8 cellular contexts compared by ENCODE assay signal in genomic region chr19:47274891-47275865, GRCh38. TPM values are rescaled to one million over a fixed set of nuclear protein-coding genes. Genes with fewer than 3 reads are reported as not detected.
A peak's percentile ranks its signal among the peaks of the same experiment; 100 is the strongest.
DNase-seq lines count a peak whose midpoint lies in the region; ATAC-seq, FAIRE-seq and TF ChIP-seq lines count a peak whose summit lies in the region.

No MANE protein-coding gene starts in this region.

- BruUV-seq in K562 (replicated peaks; lab: Mats Ljungman, UMichigan) = no TSS peak

- peak overlapping the region; percentile 28; the same call in 1 of the 2 replicates for H3K4me3 ChIP-seq in Jurkat, Clone E6-1 (ENCODE audit: low read length)
- H3K4me3 ChIP-seq in K562 = peak overlapping the region; percentile 60
- peak overlapping the region; percentile 39 to 75 (median 54) for H3K4me3 ChIP-seq in subcutaneous abdominal adipose tissue (ENCODE audit: low read depth in 1 of 5, low read length in 5 of 5)

- H3K9ac ChIP-seq in K562 (ENCODE audit: insufficient read depth in 1 of 2, low read depth in 2 of 2, low read length in 2 of 2) (peak overlapping the region; percentile 54 to 95), subcutaneous abdominal adipose tissue (ENCODE audit: low read length in 5 of 5) (peak overlapping the region in 4 of 5 donors; percentile 17 to 39 (median 34))

- no peaks in the 10 kb centered on the region for H3K9me1 ChIP-seq in K562 (ENCODE audit: control insufficient read depth, insufficient read depth, low read length)

- peak; percentile 72 for DNase-seq in Right ventricle myocardium inferior (ENCODE audit: missing footprints)
- DNase-seq in left ventricle myocardium superior = no peak
- DNase-seq in Jurkat, Clone E6-1 (ENCODE audit: low read depth, low spot score) = no peak
- peak in 2 of 4 experiments; percentile 45 to 87 for DNase-seq in K562 (ENCODE audit: extremely low read depth in 1 of 4, low spot score in 3 of 4)
- peak; percentile 51 to 53 for DNase-seq in left colon

- 2% methylated on average over 62 of the region's 83 CpGs for WGBS in K562 (ENCODE audit: insufficient coverage, low coverage, missing lambda C conversion rate)

- H3K27me3 ChIP-seq in K562 (ENCODE audit: control insufficient read depth in 2 of 2, insufficient read depth in 2 of 2, low read length in 2 of 2) (no peaks in the 10 kb centered on the region), subcutaneous abdominal adipose tissue (ENCODE audit: control insufficient read depth in 5 of 5, insufficient read depth in 4 of 5, low read length in 5 of 5) (no peaks in the 10 kb centered on the region)

- intact Hi-C loops in Right ventricle myocardium inferior (cut with DNase I) (loop anchor here (1.0 to 10.0 kb wide), 2 partner anchors 18 to 430 kb away; no protein-coding TSS in a partner anchor), left ventricle myocardium superior (cut with micrococcal nuclease) (no loop called here), K562 (cut with micrococcal nuclease) (loop anchor here (1.0 kb wide), 1 partner anchor 18 kb away; no protein-coding TSS in a partner anchor), left colon (cut with DNase I, micrococcal nuclease) (no loop called here)

- peak overlapping the region; percentile 80 for H3K4me2 ChIP-seq in K562 (ENCODE audit: insufficient read depth, low read length)

- no peak for TF ChIP-seq POLR2A in K562 (conservative IDR thresholded peaks at IDR 0.05)

- H4K20me1 ChIP-seq in K562 (replicated peaks; ENCODE audit: control insufficient read depth, insufficient read depth, low read length) = no peaks in the 10 kb centered on the region

- peaks cover 35 to 73% of the 10 kb centered on the region in 2 experiments for H3K4me1 ChIP-seq in K562 (replicated peaks in 1 of 2; ENCODE audit: control insufficient read depth in 2 of 2, insufficient read depth in 2 of 2, low read length in 2 of 2)
- H3K4me1 ChIP-seq in subcutaneous abdominal adipose tissue (ENCODE audit: control insufficient read depth in 5 of 5, insufficient read depth in 5 of 5, low read length in 5 of 5) = peaks cover 6 to 36% (median 35%) of the 10 kb centered on the region in 5 donors

- H2AFZ ChIP-seq in K562 (ENCODE audit: low read depth, low read length) = no peak overlapping the region

- H3K27ac ChIP-seq in K562 (ENCODE audit: extremely low read depth, low read depth, low read length) (peak overlapping the region; percentile 78), subcutaneous abdominal adipose tissue (ENCODE audit: low read depth, low read length) (peak overlapping the region; percentile 54)

- POLR2A ChIA-PET in K562 (lab: Yijun Ruan, JAX) = interaction anchor here (0.6 to 3.2 kb wide), 22 partner anchors 11 to 432 kb away, joined by 3 to 25 read pairs (median 4); partner anchors contain the start of gene CCDC9

- TF ChIP-seq RAD21 in K562 (CRISPR knock-in tag; conservative IDR thresholded peaks at IDR 0.05 in 1 of 2, IDR thresholded peaks at IDR 0.05 in 1 of 2) = no peak

- H3K9me3 ChIP-seq in K562 (replicated peaks; ENCODE audit: control insufficient read depth, insufficient read depth, low read depth, low read length) (no peaks in the 10 kb centered on the region), subcutaneous abdominal adipose tissue (ENCODE audit: control insufficient read depth in 5 of 5, low read length in 5 of 5) (no peaks in the 10 kb centered on the region)

- CTCF ChIA-PET in K562 (lab: Yijun Ruan, JAX; ENCODE audit: low intra/inter-chr PET ratio) = interaction anchor here (0.6 kb wide), 1 partner anchor 150 kb away, joined by 5 read pairs; no protein-coding TSS in a partner anchor

- ATAC-seq in Right ventricle myocardium inferior (no peak), left ventricle myocardium superior (no peak), K562 (no peak), left colon (no peak), GM21723 (IDR thresholded peaks at IDR 0.05; ENCODE audit: unreplicated experiment) (no peak), HG03135 (IDR thresholded peaks at IDR 0.05; ENCODE audit: unreplicated experiment) (no peak)

- no peak for TF ChIP-seq EP300 in K562 (IDR thresholded peaks at IDR 0.05; ENCODE audit: low read length)

- no peak for TF ChIP-seq CTCF in K562 (IDR thresholded peaks at IDR 0.05 in 2 of 3, conservative IDR thresholded peaks at IDR 0.05 in 1 of 3; ENCODE audit: insufficient read depth in 2 of 3, low read depth in 1 of 3, low read length in 3 of 3)

- peaks cover 20% of the 10 kb centered on the region for H3K79me2 ChIP-seq in K562 (ENCODE audit: control insufficient read depth, insufficient read depth, low read length)

- no peak for FAIRE-seq in K562 (lab: Jason Lieb, UNC)

- in situ Hi-C loops in K562 (cut with MboI) = no loop called here

- H3K36me3 ChIP-seq in K562 (ENCODE audit: control insufficient read depth, insufficient read depth, low read length) (peaks cover 22% of the 10 kb centered on the region; the same call in 1 of the 3 replicates), subcutaneous abdominal adipose tissue (ENCODE audit: control insufficient read depth in 5 of 5, insufficient read depth in 5 of 5, low read length in 5 of 5) (peaks cover 0 to 18% (median 16%) of the 10 kb centered on the region in 5 donors)

RNA-seq across cellular contexts. Expression of gene INAFM1, which starts 0.5 kb away (rescaled TPM):
- total RNA-seq in Right ventricle myocardium inferior = 11.2 TPM
- total RNA-seq in left ventricle myocardium superior = 12.7 TPM
- 7.2 TPM for polyA plus RNA-seq in Jurkat, Clone E6-1 (2012; ENCODE audit: insufficient read depth, insufficient read length)
- 3.9 and 14.1 TPM in 2 replicates for total RNA-seq in K562 (2011; cell fraction: chromatin; rRNA removed; ENCODE audit: low replicate concordance)
- total RNA-seq in K562 (2011; cell fraction: nucleolus; rRNA removed) = 15.3 and 23.8 TPM in 2 replicates
- total RNA-seq in K562 (2011; cell fraction: nucleoplasm; rRNA removed) = 10.9 and 11.0 TPM in 2 replicates
- 11.3 and 15.0 TPM in 2 replicates for total RNA-seq in K562 (2014; rRNA removed)
- 0.95 and 1.2 TPM in 2 replicates for total RNA-seq in K562 (2014; rRNA removed; fragmentation: Illumina TruSeq; extraction: Trizol)
- total RNA-seq in K562 (2015; rRNA removed; fragmentation: Illumina TruSeq; extraction: Trizol) = 2.1 and 2.3 TPM in 2 replicates
- total RNA-seq in K562 (2021) = 26.6 and 30.9 TPM in 2 replicates
- polyA plus RNA-seq in K562 (2011; rRNA removed) = 3.1 and 7.8 TPM in 2 replicates
- 7.5 and 28.4 TPM in 2 replicates for polyA plus RNA-seq in K562 (2011; cell fraction: cytosol; rRNA removed)
- 10.8 and 17.8 TPM in 2 replicates for polyA plus RNA-seq in K562 (2011; cell fraction: nucleus; rRNA removed)
- polyA plus RNA-seq in K562 (2012) = 13.9 and 22.8 TPM in 2 replicates
- 4.6 and 8.8 TPM in 2 replicates for polyA plus RNA-seq in K562 (2014; fragmentation: Illumina TruSeq; extraction: Trizol)
- polyA plus RNA-seq in K562 (2014; fragmentation: Nextera tagmentation; extraction: Ambion mirVana) = under 1 TPM; 0.71 to 0.87 TPM
- polyA plus RNA-seq in K562 (2014; rRNA removed) = 21.8 and 27.1 TPM in 2 replicates
- polyA minus RNA-seq in K562 (2011; rRNA and poly(A)+ RNA removed) = 0.28 and 0.45 TPM in 2 replicates
- polyA minus RNA-seq in K562 (2011; cell fraction: cytosol; rRNA and poly(A)+ RNA removed) = 6.3 and 7.8 TPM in 2 replicates
- 3.9 and 5.7 TPM in 2 replicates for polyA minus RNA-seq in K562 (2011; cell fraction: nucleus; rRNA and poly(A)+ RNA removed)
- 10 to 100 TPM; 13.9 to 14.1 TPM for total RNA-seq in left colon

RNA-seq across cellular contexts. Expression of gene CCDC9, which starts 18.9 kb away (rescaled TPM):
- total RNA-seq in Right ventricle myocardium inferior (21.2 TPM), left ventricle myocardium superior (19.2 TPM), K562 (2014; rRNA removed) (21.1 and 22.7 TPM in 2 replicates), K562 (2014; rRNA removed; fragmentation: Illumina TruSeq; extraction: Trizol) (5.5 and 6.5 TPM in 2 replicates), K562 (2015; rRNA removed; fragmentation: Illumina TruSeq; extraction: Trizol) (8.4 and 9.6 TPM in 2 replicates), K562 (2021) (29.3 and 38.6 TPM in 2 replicates), left colon (10 to 100 TPM; 28.0 to 36.7 TPM)
- 15.6 TPM for polyA plus RNA-seq in Jurkat, Clone E6-1 (2012; ENCODE audit: insufficient read depth, insufficient read length)
- 54.9 and 69.2 TPM in 2 replicates for total RNA-seq in K562 (2011; cell fraction: chromatin; rRNA removed; ENCODE audit: low replicate concordance)
- 24.3 and 34.5 TPM in 2 replicates for total RNA-seq in K562 (2011; cell fraction: nucleolus; rRNA removed)
- total RNA-seq in K562 (2011; cell fraction: nucleoplasm; rRNA removed) = 42.7 and 46.5 TPM in 2 replicates
- polyA plus RNA-seq in K562 (2011; rRNA removed) (4.8 and 5.3 TPM in 2 replicates), K562 (2014; fragmentation: Illumina TruSeq; extraction: Trizol) (19.5 and 21.6 TPM in 2 replicates), K562 (2014; fragmentation: Nextera tagmentation; extraction: Ambion mirVana) (under 1 TPM; 0.23 to 0.57 TPM), K562 (2014; rRNA removed) (27.9 and 31.8 TPM in 2 replicates)
- 4.1 and 6.6 TPM in 2 replicates for polyA plus RNA-seq in K562 (2011; cell fraction: cytosol; rRNA removed)
- 12.1 and 15.2 TPM in 2 replicates for polyA plus RNA-seq in K562 (2011; cell fraction: nucleus; rRNA removed)
- polyA plus RNA-seq in K562 (2012) = 28.4 and 28.6 TPM in 2 replicates
- polyA minus RNA-seq in K562 (2011; rRNA and poly(A)+ RNA removed) = 4.5 and 7.2 TPM in 2 replicates
- polyA minus RNA-seq in K562 (2011; cell fraction: cytosol; rRNA and poly(A)+ RNA removed) = 3.7 and 6.4 TPM in 2 replicates
- 4.8 and 7.9 TPM in 2 replicates for polyA minus RNA-seq in K562 (2011; cell fraction: nucleus; rRNA and poly(A)+ RNA removed)

RNA-seq across cellular contexts. Expression of gene C5AR1, which starts 34.5 kb away (rescaled TPM):
- total RNA-seq in Right ventricle myocardium inferior (5.0 TPM), left ventricle myocardium superior (5.3 TPM), K562 (2014; rRNA removed) (not detected in 2 replicates), K562 (2014; rRNA removed; fragmentation: Illumina TruSeq; extraction: Trizol) (not detected in 2 replicates), K562 (2015; rRNA removed; fragmentation: Illumina TruSeq; extraction: Trizol) (0.08 and 0.40 TPM in 2 replicates), K562 (2021) (0.51 and 1.6 TPM in 2 replicates), left colon (1 to 10 TPM; 5.0 to 8.8 TPM)
- polyA plus RNA-seq in Jurkat, Clone E6-1 (2012; ENCODE audit: insufficient read depth, insufficient read length) = not detected
- total RNA-seq in K562 (2011; cell fraction: chromatin; rRNA removed; ENCODE audit: low replicate concordance) = 3.1 and 4.0 TPM in 2 replicates
- 1.4 and 1.7 TPM in 2 replicates for total RNA-seq in K562 (2011; cell fraction: nucleolus; rRNA removed)
- total RNA-seq in K562 (2011; cell fraction: nucleoplasm; rRNA removed) = 1.1 and 2.1 TPM in 2 replicates
- polyA plus RNA-seq in K562 (2011; rRNA removed) (0.11 and 0.46 TPM in 2 replicates), K562 (2014; fragmentation: Illumina TruSeq; extraction: Trizol) (0.06 and 0.17 TPM in 2 replicates), K562 (2014; fragmentation: Nextera tagmentation; extraction: Ambion mirVana) (under 1 TPM; 0.17 TPM), K562 (2014; rRNA removed) (0.09 TPM in 1 of 2 replicates, not detected in the other)
- polyA plus RNA-seq in K562 (2011; cell fraction: cytosol; rRNA removed) = 0.10 and 0.12 TPM in 2 replicates
- 1.8 and 3.6 TPM in 2 replicates for polyA plus RNA-seq in K562 (2011; cell fraction: nucleus; rRNA removed)
- polyA plus RNA-seq in K562 (2012) = 0.12 and 1.2 TPM in 2 replicates
- polyA minus RNA-seq in K562 (2011; rRNA and poly(A)+ RNA removed) = not detected in 2 replicates
- 3.0 TPM in 1 of 2 replicates, not detected in the other for polyA minus RNA-seq in K562 (2011; cell fraction: cytosol; rRNA and poly(A)+ RNA removed)
- 0.67 TPM in 1 of 2 replicates, not detected in the other for polyA minus RNA-seq in K562 (2011; cell fraction: nucleus; rRNA and poly(A)+ RNA removed)

RNA-seq across cellular contexts. Expression of gene BBC3, which starts 44.2 kb away (rescaled TPM):
- total RNA-seq in Right ventricle myocardium inferior (5.0 TPM), left ventricle myocardium superior (5.1 TPM), K562 (2014; rRNA removed) (25.2 and 26.9 TPM in 2 replicates), K562 (2014; rRNA removed; fragmentation: Illumina TruSeq; extraction: Trizol) (3.5 and 4.1 TPM in 2 replicates), K562 (2015; rRNA removed; fragmentation: Illumina TruSeq; extraction: Trizol) (5.3 and 5.4 TPM in 2 replicates), K562 (2021) (20.3 and 30.7 TPM in 2 replicates), left colon (10 to 100 TPM; 18.9 to 32.9 TPM)
- 3.5 TPM for polyA plus RNA-seq in Jurkat, Clone E6-1 (2012; ENCODE audit: insufficient read depth, insufficient read length)
- 13.0 and 34.2 TPM in 2 replicates for total RNA-seq in K562 (2011; cell fraction: chromatin; rRNA removed; ENCODE audit: low replicate concordance)
- total RNA-seq in K562 (2011; cell fraction: nucleolus; rRNA removed) = 21.8 and 26.8 TPM in 2 replicates
- 20.2 and 20.6 TPM in 2 replicates for total RNA-seq in K562 (2011; cell fraction: nucleoplasm; rRNA removed)
- polyA plus RNA-seq in K562 (2011; rRNA removed) (4.8 and 4.9 TPM in 2 replicates), K562 (2014; fragmentation: Illumina TruSeq; extraction: Trizol) (2.0 and 11.7 TPM in 2 replicates), K562 (2014; fragmentation: Nextera tagmentation; extraction: Ambion mirVana) (under 1 TPM; 0.15 to 0.32 TPM), K562 (2014; rRNA removed) (21.6 and 22.5 TPM in 2 replicates)
- 5.7 and 20.0 TPM in 2 replicates for polyA plus RNA-seq in K562 (2011; cell fraction: cytosol; rRNA removed)
- 8.9 and 16.4 TPM in 2 replicates for polyA plus RNA-seq in K562 (2011; cell fraction: nucleus; rRNA removed)
- polyA plus RNA-seq in K562 (2012) = 8.9 and 29.3 TPM in 2 replicates
- polyA minus RNA-seq in K562 (2011; rRNA and poly(A)+ RNA removed) = 1.6 and 2.1 TPM in 2 replicates
- polyA minus RNA-seq in K562 (2011; cell fraction: cytosol; rRNA and poly(A)+ RNA removed) = 6.3 and 11.0 TPM in 2 replicates
- polyA minus RNA-seq in K562 (2011; cell fraction: nucleus; rRNA and poly(A)+ RNA removed) = 4.8 and 6.2 TPM in 2 replicates

RNA-seq across cellular contexts. Expression of gene C5AR2, which starts 56.8 kb away (rescaled TPM):
- total RNA-seq in Right ventricle myocardium inferior (0.95 TPM), left ventricle myocardium superior (0.42 TPM), K562 (2014; rRNA removed) (0.78 and 1.1 TPM in 2 replicates), K562 (2014; rRNA removed; fragmentation: Illumina TruSeq; extraction: Trizol) (0.07 and 0.13 TPM in 2 replicates), K562 (2015; rRNA removed; fragmentation: Illumina TruSeq; extraction: Trizol) (0.04 and 0.15 TPM in 2 replicates), K562 (2021) (0.51 and 0.63 TPM in 2 replicates), left colon (1 to 10 TPM in 1 of 2 donors, under 1 TPM in 1; 0.46 to 2.3 TPM)
- not detected for polyA plus RNA-seq in Jurkat, Clone E6-1 (2012; ENCODE audit: insufficient read depth, insufficient read length)
- 0.77 and 1.6 TPM in 2 replicates for total RNA-seq in K562 (2011; cell fraction: chromatin; rRNA removed; ENCODE audit: low replicate concordance)
- 1.2 and 1.4 TPM in 2 replicates for total RNA-seq in K562 (2011; cell fraction: nucleolus; rRNA removed)
- total RNA-seq in K562 (2011; cell fraction: nucleoplasm; rRNA removed) = 0.66 and 0.92 TPM in 2 replicates
- polyA plus RNA-seq in K562 (2011; rRNA removed) (0.15 and 0.21 TPM in 2 replicates), K562 (2014; fragmentation: Illumina TruSeq; extraction: Trizol) (0.10 and 0.28 TPM in 2 replicates), K562 (2014; fragmentation: Nextera tagmentation; extraction: Ambion mirVana) (under 1 TPM; 0.01 to 0.13 TPM), K562 (2014; rRNA removed) (0.24 and 0.43 TPM in 2 replicates)
- 0.12 and 0.69 TPM in 2 replicates for polyA plus RNA-seq in K562 (2011; cell fraction: cytosol; rRNA removed)
- 0.74 and 1.5 TPM in 2 replicates for polyA plus RNA-seq in K562 (2011; cell fraction: nucleus; rRNA removed)
- 0.22 TPM in 2 replicates for polyA plus RNA-seq in K562 (2012)
- polyA minus RNA-seq in K562 (2011; rRNA and poly(A)+ RNA removed) = 0.06 and 0.53 TPM in 2 replicates
- polyA minus RNA-seq in K562 (2011; cell fraction: cytosol; rRNA and poly(A)+ RNA removed) = 0.19 TPM in 1 of 2 replicates, not detected in the other
- 0.33 and 0.40 TPM in 2 replicates for polyA minus RNA-seq in K562 (2011; cell fraction: nucleus; rRNA and poly(A)+ RNA removed)

Comparison
In these comparisons a context has a peak if more than half of its experiments do, and no peak if none do; other contexts are left out.
1. DNase-seq: peak in Right ventricle myocardium inferior (single experiment) and left colon (2 of 2); none in left ventricle myocardium superior (single experiment) and Jurkat, Clone E6-1 (single experiment).
2. intact Hi-C loops: an anchor here in Right ventricle myocardium inferior (1.0 to 10.0 kb wide) and K562 (1.0 kb wide); none called in left ventricle myocardium superior and left colon.
3. Peak in every context shown above with its lines, with median percentiles within 50 percentile points of each other: H3K4me3 ChIP-seq.